Comparison of ENCODE assay signal across 1 cellular context in genomic region chrX:19343462-19344206, GRCh38.
TF ChIP-seq lines count a peak whose summit lies in the region.

Gene PDHA1 (plus strand): TSS chrX:19343927. CDS start chrX:19344038, 111 bp downstream.

TF ChIP-seq in HepG2, 621 proteins besides CTCF, POLR2A, EP300 and RAD21 (continued from another document and continues in another):
- TF ChIP-seq ZNF3 (CRISPR knock-in tag; IDR thresholded peaks at IDR 0.05) (no peak), HOXA3 (CRISPR knock-in tag; IDR thresholded peaks at IDR 0.05) (peak; percentile 82), HOXA5 (CRISPR knock-in tag; IDR thresholded peaks at IDR 0.05) (no peak), JUN (CRISPR knock-in tag; IDR thresholded peaks at IDR 0.05) (no peak), ZNF136 (CRISPR knock-in tag; IDR thresholded peaks at IDR 0.05; ENCODE audit: low read depth) (no peak), ZNF773 (CRISPR knock-in tag; IDR thresholded peaks at IDR 0.05; ENCODE audit: borderline replicate concordance) (no peak), ZBTB7A (CRISPR knock-in tag; IDR thresholded peaks at IDR 0.05) (no peak), RARA (CRISPR knock-in tag; IDR thresholded peaks at IDR 0.05) (no peak), ZNF235 (CRISPR knock-in tag; IDR thresholded peaks at IDR 0.05; ENCODE audit: borderline replicate concordance) (no peak), GATA4 (IDR thresholded peaks at IDR 0.05; ENCODE audit: borderline replicate concordance, low read depth) (no peak), KDM5B (CRISPR knock-in tag; IDR thresholded peaks at IDR 0.05; ENCODE audit: borderline replicate concordance) (peak; percentile 52; the same call in 1 of the 2 replicates), ZNF253 (CRISPR knock-in tag; IDR thresholded peaks at IDR 0.05; ENCODE audit: borderline replicate concordance) (no peak), ZNF737 (CRISPR knock-in tag; IDR thresholded peaks at IDR 0.05; ENCODE audit: borderline replicate concordance) (no peak), HMGA1 (CRISPR knock-in tag; conservative IDR thresholded peaks at IDR 0.05) (no peak), HOXA9 (CRISPR knock-in tag; IDR thresholded peaks at IDR 0.05; ENCODE audit: borderline replicate concordance) (no peak), FOXK2 (IDR thresholded peaks at IDR 0.05) (no peak), KLF11 (CRISPR knock-in tag; IDR thresholded peaks at IDR 0.05) (no peak), MTF1 (CRISPR knock-in tag; IDR thresholded peaks at IDR 0.05) (no peak), GTF3A (CRISPR knock-in tag; conservative IDR thresholded peaks at IDR 0.05) (no peak), HNRNPUL1 (IDR thresholded peaks at IDR 0.05; ENCODE audit: low read depth, low read length) (no peak), ZNF562 (CRISPR knock-in tag; IDR thresholded peaks at IDR 0.05; ENCODE audit: borderline replicate concordance) (no peak), SATB2 (CRISPR knock-in tag; IDR thresholded peaks at IDR 0.05) (no peak), SCMH1 (CRISPR knock-in tag; IDR thresholded peaks at IDR 0.05; ENCODE audit: borderline replicate concordance) (no peak), KLF16 (CRISPR knock-in tag; IDR thresholded peaks at IDR 0.05) (0 out of 4 replicates have a peak, but pooled peaks of 1 of the 2 experiments have one; percentile 32), ZNF749 (CRISPR knock-in tag; IDR thresholded peaks at IDR 0.05; ENCODE audit: borderline replicate concordance) (no peak), RBM22 (optimal IDR thresholded peaks at IDR 0.05; ENCODE audit: low read length) (no peak), ZNF251 (CRISPR knock-in tag; IDR thresholded peaks at IDR 0.05) (no peak), ZNF276 (CRISPR knock-in tag; IDR thresholded peaks at IDR 0.05; ENCODE audit: low read depth) (no peak), RBAK (CRISPR knock-in tag; IDR thresholded peaks at IDR 0.05) (no peak), ZKSCAN5 (CRISPR knock-in tag; IDR thresholded peaks at IDR 0.05) (no peak), SP5 (CRISPR knock-in tag; IDR thresholded peaks at IDR 0.05; ENCODE audit: borderline replicate concordance, low read depth) (peak; percentile 59; the same call in 1 of the 2 replicates), ZNF143 (CRISPR knock-in tag; IDR thresholded peaks at IDR 0.05) (no peak), ZFP82 (CRISPR knock-in tag; IDR thresholded peaks at IDR 0.05; ENCODE audit: borderline replicate concordance) (no peak), CCDC6 (CRISPR knock-in tag; IDR thresholded peaks at IDR 0.05) (no peak), KMT2A (CRISPR knock-in tag; IDR thresholded peaks at IDR 0.05) (peak; percentile 39; the same call in 1 of the 2 replicates), ZNF782 (CRISPR knock-in tag; IDR thresholded peaks at IDR 0.05; ENCODE audit: borderline replicate concordance) (no peak), PATZ1 (CRISPR knock-in tag; IDR thresholded peaks at IDR 0.05) (0 out of 2 replicates have a peak, but pooled peaks have one; percentile 28), PAF1 (CRISPR knock-in tag; IDR thresholded peaks at IDR 0.05) (no peak), ZFX (CRISPR knock-in tag; IDR thresholded peaks at IDR 0.05; ENCODE audit: low read depth) (peak; percentile 77), TBP (CRISPR knock-in tag; IDR thresholded peaks at IDR 0.05) (no peak), BRCA1 (CRISPR knock-in tag; IDR thresholded peaks at IDR 0.05) (no peak), MAFK (conservative IDR thresholded peaks at IDR 0.05 in 1 of 2, IDR thresholded peaks at IDR 0.05 in 1 of 2; ENCODE audit: low read length in 2 of 2) (no peak), ZNF552 (CRISPR knock-in tag; IDR thresholded peaks at IDR 0.05; ENCODE audit: borderline replicate concordance) (no peak), ZNF766 (CRISPR knock-in tag; IDR thresholded peaks at IDR 0.05; ENCODE audit: borderline replicate concordance) (no peak), ZUFSP (CRISPR knock-in tag; IDR thresholded peaks at IDR 0.05; ENCODE audit: borderline replicate concordance) (no peak), FOXM1 (CRISPR knock-in tag; IDR thresholded peaks at IDR 0.05) (no peak), STAG1 (CRISPR knock-in tag; IDR thresholded peaks at IDR 0.05) (no peak), ZNF274 (CRISPR knock-in tag; IDR thresholded peaks at IDR 0.05) (no peak), ZNF292 (CRISPR knock-in tag; IDR thresholded peaks at IDR 0.05; ENCODE audit: borderline replicate concordance, low read depth) (no peak), CSRNP2 (CRISPR knock-in tag; conservative IDR thresholded peaks at IDR 0.05; ENCODE audit: low read depth) (no peak), ISL2 (CRISPR knock-in tag; IDR thresholded peaks at IDR 0.05) (no peak), SNAI1 (CRISPR knock-in tag; IDR thresholded peaks at IDR 0.05; ENCODE audit: borderline replicate concordance) (no peak), ZMYM3 (CRISPR knock-in tag; IDR thresholded peaks at IDR 0.05) (no peak), ZBTB20 (CRISPR knock-in tag; IDR thresholded peaks at IDR 0.05; ENCODE audit: borderline replicate concordance, low read depth) (no peak), HOXA7 (CRISPR knock-in tag; IDR thresholded peaks at IDR 0.05) (no peak), CREBL2 (CRISPR knock-in tag; IDR thresholded peaks at IDR 0.05; ENCODE audit: borderline replicate concordance) (no peak), ZNF589 (CRISPR knock-in tag; conservative IDR thresholded peaks at IDR 0.05) (no peak), FOXC1 (CRISPR knock-in tag; IDR thresholded peaks at IDR 0.05; ENCODE audit: borderline replicate concordance) (peak; percentile 43; the same call in 1 of the 2 replicates), ZNF720 (CRISPR knock-in tag; IDR thresholded peaks at IDR 0.05) (no peak), ZNF784 (CRISPR knock-in tag; IDR thresholded peaks at IDR 0.05; ENCODE audit: borderline replicate concordance) (no peak), YEATS2 (CRISPR knock-in tag; IDR thresholded peaks at IDR 0.05; ENCODE audit: borderline replicate concordance) (peak; percentile 62; the same call in 1 of the 2 replicates), ARNTL (CRISPR knock-in tag; IDR thresholded peaks at IDR 0.05) (peak; percentile 56; the same call in 1 of the 2 replicates)
- TF ChIP-seq, protein P1, sequence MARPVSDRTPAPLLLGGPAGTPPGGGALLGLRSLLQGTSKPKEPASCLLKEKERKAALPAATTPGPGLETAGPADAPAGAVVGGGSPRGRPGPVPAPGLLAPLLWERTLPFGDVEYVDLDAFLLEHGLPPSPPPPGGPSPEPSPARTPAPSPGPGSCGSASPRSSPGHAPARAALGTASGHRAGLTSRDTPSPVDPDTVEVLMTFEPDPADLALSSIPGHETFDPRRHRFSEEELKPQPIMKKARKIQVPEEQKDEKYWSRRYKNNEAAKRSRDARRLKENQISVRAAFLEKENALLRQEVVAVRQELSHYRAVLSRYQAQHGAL (CRISPR knock-in tag; IDR thresholded peaks at IDR 0.05; ENCODE audit: not compliant biosample characterization) = no peak
- TF ChIP-seq, protein P2, sequence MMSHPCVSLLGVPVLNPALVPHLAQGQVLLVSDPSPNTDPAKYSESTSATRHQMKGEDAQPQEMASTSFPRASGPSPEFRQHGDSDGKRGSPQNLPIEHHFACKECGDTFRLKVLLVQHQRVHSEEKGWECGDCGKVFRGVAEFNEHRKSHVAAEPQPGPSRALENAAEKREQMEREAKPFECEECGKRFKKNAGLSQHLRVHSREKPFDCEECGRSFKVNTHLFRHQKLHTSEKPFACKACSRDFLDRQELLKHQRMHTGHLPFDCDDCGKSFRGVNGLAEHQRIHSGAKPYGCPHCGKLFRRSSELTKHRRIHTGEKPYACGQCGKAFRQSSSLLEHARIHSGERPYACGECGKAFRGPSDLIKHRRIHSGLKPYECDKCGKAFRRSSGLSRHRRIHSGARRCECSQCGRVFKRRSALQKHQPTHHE (CRISPR knock-in tag; IDR thresholded peaks at IDR 0.05; ENCODE audit: borderline replicate concordance) = no peak; the same call in 1 of the 2 replicates
- TF ChIP-seq, protein P3, sequence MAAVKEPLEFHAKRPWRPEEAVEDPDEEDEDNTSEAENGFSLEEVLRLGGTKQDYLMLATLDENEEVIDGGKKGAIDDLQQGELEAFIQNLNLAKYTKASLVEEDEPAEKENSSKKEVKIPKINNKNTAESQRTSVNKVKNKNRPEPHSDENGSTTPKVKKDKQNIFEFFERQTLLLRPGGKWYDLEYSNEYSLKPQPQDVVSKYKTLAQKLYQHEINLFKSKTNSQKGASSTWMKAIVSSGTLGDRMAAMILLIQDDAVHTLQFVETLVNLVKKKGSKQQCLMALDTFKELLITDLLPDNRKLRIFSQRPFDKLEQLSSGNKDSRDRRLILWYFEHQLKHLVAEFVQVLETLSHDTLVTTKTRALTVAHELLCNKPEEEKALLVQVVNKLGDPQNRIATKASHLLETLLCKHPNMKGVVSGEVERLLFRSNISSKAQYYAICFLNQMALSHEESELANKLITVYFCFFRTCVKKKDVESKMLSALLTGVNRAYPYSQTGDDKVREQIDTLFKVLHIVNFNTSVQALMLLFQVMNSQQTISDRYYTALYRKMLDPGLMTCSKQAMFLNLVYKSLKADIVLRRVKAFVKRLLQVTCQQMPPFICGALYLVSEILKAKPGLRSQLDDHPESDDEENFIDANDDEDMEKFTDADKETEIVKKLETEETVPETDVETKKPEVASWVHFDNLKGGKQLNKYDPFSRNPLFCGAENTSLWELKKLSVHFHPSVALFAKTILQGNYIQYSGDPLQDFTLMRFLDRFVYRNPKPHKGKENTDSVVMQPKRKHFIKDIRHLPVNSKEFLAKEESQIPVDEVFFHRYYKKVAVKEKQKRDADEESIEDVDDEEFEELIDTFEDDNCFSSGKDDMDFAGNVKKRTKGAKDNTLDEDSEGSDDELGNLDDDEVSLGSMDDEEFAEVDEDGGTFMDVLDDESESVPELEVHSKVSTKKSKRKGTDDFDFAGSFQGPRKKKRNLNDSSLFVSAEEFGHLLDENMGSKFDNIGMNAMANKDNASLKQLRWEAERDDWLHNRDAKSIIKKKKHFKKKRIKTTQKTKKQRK (IDR thresholded peaks at IDR 0.05; ENCODE audit: low read length) = no peak
- TF ChIP-seq, protein P4, sequence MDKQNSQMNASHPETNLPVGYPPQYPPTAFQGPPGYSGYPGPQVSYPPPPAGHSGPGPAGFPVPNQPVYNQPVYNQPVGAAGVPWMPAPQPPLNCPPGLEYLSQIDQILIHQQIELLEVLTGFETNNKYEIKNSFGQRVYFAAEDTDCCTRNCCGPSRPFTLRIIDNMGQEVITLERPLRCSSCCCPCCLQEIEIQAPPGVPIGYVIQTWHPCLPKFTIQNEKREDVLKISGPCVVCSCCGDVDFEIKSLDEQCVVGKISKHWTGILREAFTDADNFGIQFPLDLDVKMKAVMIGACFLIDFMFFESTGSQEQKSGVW (CRISPR knock-in tag; IDR thresholded peaks at IDR 0.05; ENCODE audit: borderline replicate concordance) = no peak
